Comparison of ENCODE assay signal across 8 cellular contexts in genomic region chr1:155079210-155079486, GRCh38. TPM values are rescaled to one million over a fixed set of nuclear protein-coding genes. Genes with fewer than 3 reads are reported as not detected.
DNase-seq lines count a peak whose midpoint lies in the region; ATAC-seq and TF ChIP-seq lines count a peak whose summit lies in the region.

No MANE protein-coding gene starts in this region.

- peaks cover 30% of the 10 kb centered on the region for H3K36me3 Mint-ChIP-seq in Calu3 (ENCODE audit: insufficient read depth, unreplicated experiment)
- no peaks in the 10 kb centered on the region for H3K36me3 Mint-ChIP-seq in endodermal cell (ENCODE audit: low read depth)

- H3K27ac ChIP-seq in Peyer's patch = no peak overlapping the region
- H3K27ac ChIP-seq in endodermal cell (ENCODE audit: low read depth, low read length) = no peak overlapping the region
- H3K27ac ChIP-seq in ovary = no peak overlapping the region
- H3K27ac ChIP-seq in left lung = no peak overlapping the region

- DNase-seq in Calu3 (no peak), Peyer's patch (no peak), endodermal cell (no peak), ovary (no peak), left lung (no peak), omental fat pad (ENCODE audit: low spot score) (no peak)

- TF ChIP-seq CTCF in Calu3 (IDR thresholded peaks at IDR 0.05; ENCODE audit: unreplicated experiment) (no peak), Peyer's patch (IDR thresholded peaks at IDR 0.05) (no peak), endodermal cell (conservative IDR thresholded peaks at IDR 0.05) (no peak), ovary (IDR thresholded peaks at IDR 0.05) (no peak), left lung (IDR thresholded peaks at IDR 0.05) (no peak), omental fat pad (IDR thresholded peaks at IDR 0.05) (no peak)

- no peak overlapping the region for H3K9ac ChIP-seq in endodermal cell (ENCODE audit: extremely low read depth, low read length, poor library complexity, severe bottlenecking)

- TF ChIP-seq EP300 in ovary (IDR thresholded peaks at IDR 0.05) = no peak

- 0 to 13% methylated on average over 6 to 10 of the region's 10 CpGs for WGBS in endodermal cell (ENCODE audit: insufficient coverage in 1 of 2, insufficient read length in 1 of 2), 2 experiments
- 2 to 3% (median 3%) methylated on average over 7 to 10 of the region's 10 CpGs for WGBS in ovary, 3 donors

- H3K4me3 Mint-ChIP-seq in Calu3 (ENCODE audit: low read depth, unreplicated experiment) (peak overlapping the region; percentile 58), endodermal cell (peak overlapping the region; percentile 57)

- intact Hi-C loops in Calu3 (cut with micrococcal nuclease; ENCODE audit: unreplicated experiment) = no loop called here
- intact Hi-C loops in ovary (cut with DNase I) = loop anchor here in 1 of 4 donors (10.0 kb wide), 1 partner anchor 594 kb away; no protein-coding TSS in a partner anchor
- intact Hi-C loops in left lung (cut with DNase I) = no loop called here

- TF ChIP-seq POLR2A in Peyer's patch (IDR thresholded peaks at IDR 0.05) (no peak), ovary (IDR thresholded peaks at IDR 0.05) (no peak)

- H3K4me1 ChIP-seq in Peyer's patch (peaks cover 23 to 60% (median 41%) of the 10 kb centered on the region in 4 donors), endodermal cell (ENCODE audit: control insufficient read depth, insufficient read depth, low read length) (no peaks in the 10 kb centered on the region), ovary (ENCODE audit: insufficient read depth) (peaks cover 16% of the 10 kb centered on the region), left lung (peaks cover 35 to 56% of the 10 kb centered on the region in 2 donors)

- H3K36me3 ChIP-seq in Peyer's patch (no peaks in the 10 kb centered on the region), endodermal cell (ENCODE audit: control insufficient read depth, insufficient read depth, low read length) (no peaks in the 10 kb centered on the region), ovary (no peaks in the 10 kb centered on the region), left lung (no peaks in the 10 kb centered on the region)

- CTCF ChIA-PET in Calu3 (lab: Charles Lee) = interaction anchor here (0.6 to 1.1 kb wide), 3 partner anchors 18 to 94 kb away, joined by 3 to 6 read pairs (median 4); partner anchors contain the start of genes DPM3 and KRTCAP2

- H3K9me3 Mint-ChIP-seq in Calu3 (ENCODE audit: low read depth, unreplicated experiment) (no peaks in the 10 kb centered on the region), endodermal cell (no peaks in the 10 kb centered on the region)

- H3K4me1 Mint-ChIP-seq in Calu3 (ENCODE audit: low read depth, unreplicated experiment) = peaks cover 51% of the 10 kb centered on the region
- H3K4me1 Mint-ChIP-seq in endodermal cell = peaks cover 25% of the 10 kb centered on the region

- H3K27me3 Mint-ChIP-seq in Calu3 (ENCODE audit: unreplicated experiment) = peaks cover 85% of the 10 kb centered on the region
- peaks cover 84% of the 10 kb centered on the region for H3K27me3 Mint-ChIP-seq in endodermal cell (ENCODE audit: insufficient read depth)

- ATAC-seq in HG03095 (IDR thresholded peaks at IDR 0.05; ENCODE audit: unreplicated experiment) (no peak), left lung (no peak), HG03571 (IDR thresholded peaks at IDR 0.05; ENCODE audit: unreplicated experiment) (no peak), omental fat pad (ENCODE audit: low FRiP score) (no peak)

- peaks cover 0 to 47% of the 10 kb centered on the region in 2 donors for H3K27me3 ChIP-seq in Peyer's patch
- peaks cover 54% of the 10 kb centered on the region for H3K27me3 ChIP-seq in endodermal cell (ENCODE audit: control insufficient read depth, insufficient read depth, low read length, poor library complexity, severe bottlenecking)
- H3K27me3 ChIP-seq in ovary = peaks cover 16% of the 10 kb centered on the region
- peaks cover 49 to 64% of the 10 kb centered on the region in 2 donors for H3K27me3 ChIP-seq in left lung

- H3K27ac Mint-ChIP-seq in Calu3 (ENCODE audit: unreplicated experiment) (peak overlapping the region; percentile 16), endodermal cell (no peak overlapping the region)

- H3K9me3 ChIP-seq in Peyer's patch (no peaks in the 10 kb centered on the region), endodermal cell (ENCODE audit: control insufficient read depth, low read length) (no peaks in the 10 kb centered on the region), ovary (no peaks in the 10 kb centered on the region), left lung (no peaks in the 10 kb centered on the region)

- BruUV-seq in Calu3 (replicated peaks; lab: Mats Ljungman, UMichigan) = no TSS peak

- H3K4me3 ChIP-seq in Peyer's patch = peak overlapping the region; percentile 37 to 64 (median 51)
- H3K4me3 ChIP-seq in endodermal cell (ENCODE audit: low read length) = peak overlapping the region; percentile 68
- peak overlapping the region; percentile 34 for H3K4me3 ChIP-seq in ovary
- peak overlapping the region in 1 of 2 donors; percentile 32 for H3K4me3 ChIP-seq in left lung

RNA-seq across cellular contexts. Expression of gene EFNA3, which starts 0.5 kb away (rescaled TPM):
- total RNA-seq in Calu3 (2022) = 1.7 and 3.4 TPM in 2 replicates
- 1 to 10 TPM; 2.3 to 8.7 (median 5.3) TPM for total RNA-seq in Peyer's patch
- total RNA-seq in endodermal cell = 1 to 10 TPM; 3.1 to 6.0 TPM
- polyA plus RNA-seq in endodermal cell (2013, experiment 1 of 2) = 19.9 TPM
- 19.0 TPM for polyA plus RNA-seq in endodermal cell (2013, experiment 2 of 2)
- 1 to 10 TPM; 1.3 to 3.7 (median 2.4) TPM for total RNA-seq in ovary
- 1 to 10 TPM; 1.6 to 2.1 TPM for polyA plus RNA-seq in ovary
- 1 to 10 TPM; 1.1 to 2.0 TPM for total RNA-seq in left lung
- 1 to 10 TPM in 2 of 4 donors, under 1 TPM in 1, not detected in 1; 0.84 to 1.8 (median 1.6) TPM for total RNA-seq in omental fat pad

RNA-seq across cellular contexts. Expression of gene EFNA4, which starts 15.6 kb away (rescaled TPM):
- total RNA-seq in Calu3 (2022) (12.6 and 13.9 TPM in 2 replicates), Peyer's patch (10 to 100 TPM in 3 of 4 donors, 1 to 10 TPM in 1; 2.5 to 39.6 (median 18.2) TPM), endodermal cell (10 to 100 TPM; 15.9 to 17.9 TPM), ovary (10 to 100 TPM in 5 of 7 donors, 1 to 10 TPM in 2; 8.6 to 14.1 (median 12.2) TPM), left lung (10 to 100 TPM in 1 of 2 donors, 1 to 10 TPM in 1; 8.6 to 11.2 TPM), omental fat pad (1 to 10 TPM; 1.7 to 5.0 (median 4.4) TPM)
- 30.7 TPM for polyA plus RNA-seq in endodermal cell (2013, experiment 1 of 2)
- 29.6 TPM for polyA plus RNA-seq in endodermal cell (2013, experiment 2 of 2)
- polyA plus RNA-seq in ovary = 10 to 100 TPM in 1 of 2 donors, 1 to 10 TPM in 1; 7.3 to 10.6 TPM

RNA-seq across cellular contexts. Expression of gene ADAM15, which starts 28.0 kb away (rescaled TPM):
- 99.1 and 103 TPM in 2 replicates for total RNA-seq in Calu3 (2022)
- 100 to 1,000 TPM; 111 to 191 (median 126) TPM for total RNA-seq in Peyer's patch
- total RNA-seq in endodermal cell = 10 to 100 TPM; 13.4 to 16.5 TPM
- polyA plus RNA-seq in endodermal cell (2013, experiment 1 of 2) = 26.5 TPM
- polyA plus RNA-seq in endodermal cell (2013, experiment 2 of 2) = 27.3 TPM
- total RNA-seq in ovary = 100 to 1,000 TPM in 1 of 7 donors, 10 to 100 TPM in 6; 34.8 to 149 (median 67.8) TPM
- 10 to 100 TPM; 17.0 to 61.7 TPM for polyA plus RNA-seq in ovary
- total RNA-seq in left lung = 100 to 1,000 TPM; 116 to 172 TPM
- total RNA-seq in omental fat pad = 100 to 1,000 TPM; 116 to 262 (median 157) TPM

RNA-seq across cellular contexts. Expression of gene DCST1, which starts 45.5 kb away (rescaled TPM):
- total RNA-seq in Calu3 (2022) (0.17 TPM in 1 of 2 replicates, not detected in the other), Peyer's patch (1 to 10 TPM in 1 of 4 donors, under 1 TPM in 1, not detected in 2; 0.88 to 2.7 TPM), endodermal cell (not detected), ovary (under 1 TPM in 4 of 7 donors, not detected in 3; 0.22 to 0.80 (median 0.51) TPM), left lung (not detected), omental fat pad (not detected)
- not detected for polyA plus RNA-seq in endodermal cell (2013, experiment 1 of 2)
- not detected for polyA plus RNA-seq in endodermal cell (2013, experiment 2 of 2)
- polyA plus RNA-seq in ovary = under 1 TPM in 1 of 2 donors, not detected in 1; 0.06 TPM

RNA-seq across cellular contexts. Expression of gene DCST2, which starts 45.6 kb away (rescaled TPM):
- total RNA-seq in Calu3 (2022) = 1.4 and 1.5 TPM in 2 replicates
- 10 to 100 TPM in 1 of 4 donors, 1 to 10 TPM in 3; 1.7 to 12.5 (median 5.3) TPM for total RNA-seq in Peyer's patch
- total RNA-seq in endodermal cell = 1 to 10 TPM in 1 of 2 donors, under 1 TPM in 1; 0.44 to 2.0 TPM
- 4.1 TPM for polyA plus RNA-seq in endodermal cell (2013, experiment 1 of 2)
- 3.4 TPM for polyA plus RNA-seq in endodermal cell (2013, experiment 2 of 2)
- 1 to 10 TPM in 4 of 7 donors, under 1 TPM in 2, not detected in 1; 0.45 to 1.4 (median 1.2) TPM for total RNA-seq in ovary
- polyA plus RNA-seq in ovary = 1 to 10 TPM in 1 of 2 donors, under 1 TPM in 1; 0.17 to 1.1 TPM
- total RNA-seq in left lung = 1 to 10 TPM in 1 of 2 donors, under 1 TPM in 1; 0.60 to 1.3 TPM
- under 1 TPM in 3 of 4 donors, not detected in 1; 0.36 to 0.79 (median 0.38) TPM for total RNA-seq in omental fat pad
